8 cellular contexts compared by ENCODE assay signal in genomic region chrX:47217121-47217851, GRCh38. TPM values are rescaled to one million over a fixed set of nuclear protein-coding genes. Genes with fewer than 3 reads are reported as not detected.
A peak's percentile ranks its signal among the peaks of the same experiment; 100 is the strongest.
DNase-seq lines count a peak whose midpoint lies in the region; ATAC-seq and TF ChIP-seq lines count a peak whose summit lies in the region.

No MANE protein-coding gene starts in this region.

- no peaks in the 10 kb centered on the region for H3K4me1 ChIP-seq in prostate gland (replicated peaks)

- intact Hi-C loops in prostate gland (cut with DNase I): loop anchor here (5.0 kb wide), 1 partner anchor 145 kb away; no protein-coding TSS in a partner anchor

- peak; percentile 90 for DNase-seq in ELR (ENCODE audit: low read depth)
- peak; percentile 1 for DNase-seq in NCI-H1048 (lab: John Stamatoyannopoulos, UW)
- peak; percentile 14 for DNase-seq in activated naive CD4-positive, alpha-beta T cell treated with anti-CD3 and anti-CD28 coated beads, Interleukin-2, amount 50 U/mL, for 16 hours
- no peak for DNase-seq in glutamatergic neuron
- peak; percentile 8 for DNase-seq in prostate gland (ENCODE audit: low spot score)
- no peak for DNase-seq in NCI-H774 (lab: John Stamatoyannopoulos, UW)

- TF ChIP-seq CTCF in glutamatergic neuron (IDR thresholded peaks at IDR 0.05; ENCODE audit: partially characterized antibody, unreplicated experiment): no peak
- no peak for TF ChIP-seq CTCF in prostate gland (IDR thresholded peaks at IDR 0.05)

- H3K27me3 Mint-ChIP-seq in glutamatergic neuron (ENCODE audit: unreplicated experiment): peaks cover 21% of the 10 kb centered on the region

- TF ChIP-seq POLR2A in prostate gland (IDR thresholded peaks at IDR 0.05): no peak

- H3K4me1 Mint-ChIP-seq in glutamatergic neuron (ENCODE audit: low read depth, unreplicated experiment): peaks cover 29% of the 10 kb centered on the region

- peak overlapping the region; percentile 84 to 97 for H3K27ac ChIP-seq in prostate gland

- ATAC-seq in GM19023 (IDR thresholded peaks at IDR 0.05; ENCODE audit: unreplicated experiment) (no peak), HG03565 (IDR thresholded peaks at IDR 0.05; ENCODE audit: unreplicated experiment) (no peak)

- H3K27ac Mint-ChIP-seq in glutamatergic neuron (ENCODE audit: unreplicated experiment): peak overlapping the region; percentile 82

- under 1% methylated on average over 22 of the region's 22 CpGs for WGBS in prostate gland

- H3K4me3 ChIP-seq in prostate gland: peak overlapping the region; percentile 7 to 10

- H3K36me3 ChIP-seq in prostate gland: no peaks in the 10 kb centered on the region

- peaks cover 20% of the 10 kb centered on the region for H3K9me3 Mint-ChIP-seq in glutamatergic neuron (ENCODE audit: unreplicated experiment)

- H3K9me3 ChIP-seq in prostate gland: no peaks in the 10 kb centered on the region

- H3K36me3 Mint-ChIP-seq in glutamatergic neuron (ENCODE audit: unreplicated experiment): no peaks in the 10 kb centered on the region

- peak overlapping the region; percentile 89 for H3K4me3 Mint-ChIP-seq in glutamatergic neuron (ENCODE audit: unreplicated experiment)

- H3K27me3 ChIP-seq in prostate gland (replicated peaks; ENCODE audit: insufficient read depth): no peaks in the 10 kb centered on the region

RNA-seq across cellular contexts. Expression of gene CDK16, which starts 1.2 kb away (rescaled TPM):
- total RNA-seq in glutamatergic neuron (ENCODE audit: unreplicated experiment) (181 TPM), prostate gland (100 to 1,000 TPM in 1 of 2 donors, 10 to 100 TPM in 1; 63.5 to 173 TPM)

RNA-seq across cellular contexts. Expression of gene USP11, which starts 15.5 kb away (rescaled TPM):
- total RNA-seq in glutamatergic neuron (ENCODE audit: unreplicated experiment) (190 TPM), prostate gland (100 to 1,000 TPM in 1 of 2 donors, 10 to 100 TPM in 1; 43.3 to 124 TPM)

RNA-seq across cellular contexts. Expression of gene UBA1, which starts 23.7 kb away (rescaled TPM):
- total RNA-seq in glutamatergic neuron (ENCODE audit: unreplicated experiment) (503 TPM), prostate gland (100 to 1,000 TPM; 185 to 286 TPM)

Comparison
In these comparisons a context has a peak if more than half of its experiments do, and no peak if none do; other contexts are left out.
1. DNase-seq: peak in ELR (single experiment), NCI-H1048 (single experiment), activated naive CD4-positive, alpha-beta T cell treated with anti-CD3 and anti-CD28 coated beads, Interleukin-2, amount 50 U/mL, for 16 hours (single experiment) and prostate gland (single experiment); none in glutamatergic neuron (single experiment) and NCI-H774 (single experiment).